ENCODE assay signal across 1 cellular context in genomic region chr5:168667301-168667859, GRCh38.
TF ChIP-seq lines count a peak whose summit lies in the region.

No MANE protein-coding gene starts in this region.

TF ChIP-seq in IMR-90, 13 proteins besides CTCF, POLR2A, EP300 and RAD21 (continued from another document):
- no peak for TF ChIP-seq BHLHE40 (IDR thresholded peaks at IDR 0.05; ENCODE audit: low read depth, low read length)
- TF ChIP-seq FOS (IDR thresholded peaks at IDR 0.05; ENCODE audit: low read depth, low read length), result no peak
